9 cellular contexts compared by ENCODE assay signal in genomic region chr15:60798821-60799220, GRCh38.
DNase-seq lines count a peak whose midpoint lies in the region; ATAC-seq and TF ChIP-seq lines count a peak whose summit lies in the region.
"Had no signal": no experiment of that assay in that cellular context is flagged by ENCODE, and none has a peak within 500 bp of the region (broad histone marks: within the 10 kb centered on the region; RNA-seq: fewer than 3 reads in every experiment).

No MANE protein-coding gene starts in this region.

- no peak for ATAC-seq in central memory CD8-positive, alpha-beta T cell (replicated peaks; ENCODE audit: extremely low read depth, poor library complexity, severe bottlenecking)
- ATAC-seq: K562 had no signal

- DNase-seq in ELR (ENCODE audit: low read depth) = peak; percentile 49
- peak; percentile 50 for DNase-seq in HS-5 (ENCODE audit: low read depth)
- DNase-seq in central memory CD8-positive, alpha-beta T cell (ENCODE audit: low spot score in 2 of 2) = no peak
- DNase-seq in stimulated activated CD4-positive, alpha-beta T cell treated with anti-CD3 and anti-CD28 coated beads, Interleukin-12 subunit alpha, Interleukin-12 subunit beta, amount 100 ng/mL, for 48 hours (ENCODE audit: low read depth in 2 of 3, low spot score in 1 of 3) = peak; percentile 52 to 62 (median 58)
- no peak for DNase-seq in nucleus accumbens (lab: John Stamatoyannopoulos, UW)
- DNase-seq in SHP77 treated with DMSO at 0.1 percent for 48 hours (lab: John Stamatoyannopoulos, UW) = no peak
- no peak for DNase-seq in NCI-H128 (lab: John Stamatoyannopoulos, UW; ENCODE audit: unreplicated experiment)
- no peak for DNase-seq in glutamatergic neuron

- H3K4me1 Mint-ChIP-seq in central memory CD8-positive, alpha-beta T cell = peaks cover 56% of the 10 kb centered on the region
- H3K4me1 Mint-ChIP-seq in glutamatergic neuron (ENCODE audit: low read depth, unreplicated experiment) = no peaks in the 10 kb centered on the region

- peaks cover 5% of the 10 kb centered on the region for H3K36me3 Mint-ChIP-seq in central memory CD8-positive, alpha-beta T cell (ENCODE audit: insufficient read depth)
- H3K36me3 Mint-ChIP-seq in glutamatergic neuron (ENCODE audit: unreplicated experiment) = no peaks in the 10 kb centered on the region

- no peaks in the 10 kb centered on the region for H3K9me3 Mint-ChIP-seq in central memory CD8-positive, alpha-beta T cell
- H3K9me3 Mint-ChIP-seq in glutamatergic neuron (ENCODE audit: unreplicated experiment) = no peaks in the 10 kb centered on the region

- peak overlapping the region; percentile 92 for H3K27ac Mint-ChIP-seq in central memory CD8-positive, alpha-beta T cell (ENCODE audit: low read depth)
- no peak overlapping the region for H3K27ac Mint-ChIP-seq in glutamatergic neuron (ENCODE audit: unreplicated experiment)

- no peak overlapping the region for H3K4me3 Mint-ChIP-seq in central memory CD8-positive, alpha-beta T cell
- no peak overlapping the region for H3K4me3 Mint-ChIP-seq in glutamatergic neuron (ENCODE audit: unreplicated experiment)

- H3K27me3 Mint-ChIP-seq in central memory CD8-positive, alpha-beta T cell = no peaks in the 10 kb centered on the region
- peaks cover 2% of the 10 kb centered on the region for H3K27me3 Mint-ChIP-seq in glutamatergic neuron (ENCODE audit: unreplicated experiment)

- TF ChIP-seq CTCF in glutamatergic neuron (IDR thresholded peaks at IDR 0.05; ENCODE audit: partially characterized antibody, unreplicated experiment) = no peak

Comparison
In these comparisons a context has a peak if more than half of its experiments do, and no peak if none do; other contexts are left out.
1. DNase-seq: peak in ELR (single experiment), HS-5 (single experiment) and stimulated activated CD4-positive, alpha-beta T cell treated with anti-CD3 and anti-CD28 coated beads, Interleukin-12 subunit alpha, Interleukin-12 subunit beta, amount 100 ng/mL, for 48 hours (3 of 3); none in central memory CD8-positive, alpha-beta T cell (0 of 2), nucleus accumbens (0 of 56), SHP77 treated with DMSO at 0.1 percent for 48 hours (single experiment), NCI-H128 (single experiment) and glutamatergic neuron (single experiment).